ENCODE assay signal across 8 cellular contexts in the genomic region with DNA sequence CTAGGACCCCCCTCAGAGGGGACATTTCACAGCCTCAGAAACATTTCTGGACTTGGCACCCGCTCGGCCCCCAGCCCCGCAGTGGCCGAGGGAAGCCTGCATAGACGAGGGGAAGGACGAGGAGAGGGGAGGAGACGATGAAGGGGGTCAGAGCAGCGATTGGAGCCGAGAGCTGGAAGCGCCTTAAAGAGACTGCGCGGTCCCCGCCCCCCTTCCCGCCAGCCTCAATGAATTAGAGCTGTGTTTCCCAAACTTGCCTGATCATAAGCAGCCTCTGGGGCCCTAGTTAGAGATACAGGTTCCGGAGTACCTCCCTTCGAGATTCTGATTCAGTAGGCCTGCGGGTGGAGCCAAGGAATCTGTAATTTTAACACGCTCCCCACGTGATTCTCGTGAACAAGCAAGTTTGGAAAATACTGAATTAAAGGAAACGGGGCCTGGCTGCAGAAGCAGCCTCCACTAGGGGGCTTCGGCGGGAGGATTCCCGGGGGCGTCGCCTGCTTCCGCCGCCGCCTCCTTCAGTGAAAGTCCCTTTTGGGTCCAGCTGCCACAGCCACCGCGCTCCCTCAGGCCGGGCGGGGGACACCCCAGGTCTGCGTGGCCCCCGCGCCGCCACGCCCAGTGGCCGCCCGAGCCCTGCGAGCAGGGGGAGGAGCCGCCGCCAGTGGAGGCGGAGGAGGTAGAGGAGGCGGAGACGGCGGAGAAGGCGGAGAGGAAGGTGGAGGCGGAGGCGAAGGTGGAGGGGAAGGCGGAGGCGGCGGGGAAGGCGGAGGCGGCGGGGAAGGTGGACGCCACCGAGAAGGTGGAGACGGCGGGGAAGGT. TPM values are rescaled to one million over a fixed set of nuclear protein-coding genes. Genes with fewer than 3 reads are reported as not detected.
DNase-seq lines count a peak whose midpoint lies in the region; ATAC-seq and TF ChIP-seq lines count a peak whose summit lies in the region.

A gene (plus strand): TSS at position 651 of the 822 bp plus-strand sequence. CDS start 824 bp downstream, outside the sequence.

- ATAC-seq in RWPE2 (ENCODE audit: low read depth) (peak; percentile 91), foreskin keratinocyte (peak; percentile 88)

- H3K9me3 ChIP-seq in RWPE2 (ENCODE audit: severe bottlenecking) (no peaks in the 10 kb centered on the region), neuron (ENCODE audit: low read length) (no peaks in the 10 kb centered on the region)

- DNase-seq in ELR (ENCODE audit: low read depth) (peak; percentile 78), H4 (ENCODE audit: low spot score) (peak; percentile 83), RWPE2 (ENCODE audit: low spot score) (peak; percentile 72), activated gamma-delta T cell treated with Interleukin-2 at 50 U/mL for 16 hours (peak; percentile 76), foreskin keratinocyte (peak; percentile 61 to 80), stromal cell of bone marrow (ENCODE audit: low read depth) (peak; percentile 82)

- H3K36me3 ChIP-seq in RWPE2 (ENCODE audit: low read depth) (no peaks in the 10 kb centered on the region), neuron (ENCODE audit: insufficient read depth, low read length) (peaks cover 2% of the 10 kb centered on the region)

- peak within 1 kb of the TSS; percentile 43 for H2AFZ ChIP-seq in neuron (ENCODE audit: low read depth, low read length)

- TF ChIP-seq CTCF in LNCAP (IDR thresholded peaks at IDR 0.05) (peak; percentile 29; the same call in 1 of the 2 replicates), RWPE2 (IDR thresholded peaks at IDR 0.05; ENCODE audit: poor library complexity, severe bottlenecking) (peak; percentile 37), foreskin keratinocyte (conservative IDR thresholded peaks at IDR 0.05) (peak; percentile 65)

- H3K27ac ChIP-seq in RWPE2 (ENCODE audit: poor library complexity, severe bottlenecking) (peak within 1 kb of the TSS; percentile 30), foreskin keratinocyte (peak within 1 kb of the TSS; percentile 25)

- H3K4me3 ChIP-seq in RWPE2 (ENCODE audit: severe bottlenecking) (peak within 1 kb of the TSS; percentile 57), neuron (ENCODE audit: low read length) (peak within 1 kb of the TSS; percentile 39)

- H3K27me3 ChIP-seq in RWPE2 (ENCODE audit: insufficient read depth, poor library complexity, severe bottlenecking) (no peaks in the 10 kb centered on the region), foreskin keratinocyte (no peaks in the 10 kb centered on the region), neuron (ENCODE audit: insufficient read depth, low read length) (no peaks in the 10 kb centered on the region)

- H3K4me1 ChIP-seq in RWPE2 (ENCODE audit: insufficient read depth, poor library complexity, severe bottlenecking) (peaks cover 3% of the 10 kb centered on the region), foreskin keratinocyte (no peaks in the 10 kb centered on the region), neuron (ENCODE audit: insufficient read depth, low read length) (peaks cover 3% of the 10 kb centered on the region)

RNA-seq across cellular contexts. Expression of the gene that starts here (rescaled TPM):
- total RNA-seq in H4 (2014; rRNA removed; shearing (Covaris generic)), result 1.1 and 3.5 TPM in 2 replicates
- 2.8 and 2.9 TPM in 2 replicates for total RNA-seq in foreskin keratinocyte
- polyA plus RNA-seq in foreskin keratinocyte, result 1.9 and 2.4 TPM in 2 replicates

Comparison
In these comparisons a context has a peak if more than half of its experiments do, and no peak if none do; other contexts are left out.
1. Peak in every context shown above with its lines: DNase-seq, ATAC-seq, H3K4me3 ChIP-seq and H3K27ac ChIP-seq.